ENCODE assay signal across 8 cellular contexts in the genomic region with DNA sequence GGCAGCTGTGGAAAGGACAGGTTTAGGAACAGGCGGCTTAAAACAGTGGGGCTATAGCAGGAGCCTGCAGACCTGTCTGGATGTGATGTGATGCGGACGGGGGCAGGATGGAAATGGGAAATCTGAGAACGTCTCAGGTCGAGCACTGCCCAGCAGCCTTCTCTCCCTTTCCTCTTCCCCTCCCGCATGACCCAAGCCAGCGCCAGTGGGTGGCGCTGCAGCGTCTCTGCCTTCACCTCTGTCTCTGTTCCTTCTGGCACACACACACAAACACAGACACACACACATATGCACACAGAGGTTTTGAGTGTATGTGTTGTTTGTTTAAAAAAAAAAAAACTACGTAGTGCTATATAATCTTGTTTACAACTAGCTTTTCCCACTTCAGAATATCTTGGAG.
DNase-seq lines count a peak whose midpoint lies in the region; ATAC-seq and TF ChIP-seq lines count a peak whose summit lies in the region.

No MANE protein-coding gene starts in this region.

- H3K4me2 ChIP-seq in mesendoderm (ENCODE audit: low read length), result no peak overlapping the region

- H3K36me3 ChIP-seq in body of pancreas (replicated peaks in 1 of 2; ENCODE audit: insufficient read depth in 1 of 2, low read depth in 2 of 2) (no peaks in the 10 kb centered on the region), mesendoderm (ENCODE audit: control insufficient read depth, insufficient read depth, low read length) (no peaks in the 10 kb centered on the region)

- no peak overlapping the region for H4K5ac ChIP-seq in mesendoderm (ENCODE audit: low read length)

- no peak overlapping the region for H2BK15ac ChIP-seq in mesendoderm (replicated peaks; ENCODE audit: low read depth)

- H3K4me3 ChIP-seq in body of pancreas (no peak overlapping the region), mesendoderm (ENCODE audit: low read length) (no peak overlapping the region)

- H2AK5ac ChIP-seq in mesendoderm (ENCODE audit: low read length), result no peak overlapping the region

- WGBS in body of pancreas, 2 donors, result 7 to 18% methylated on average over 9 to 10 of the region's 10 CpGs
- WGBS in mesendoderm (ENCODE audit: extremely low coverage, insufficient coverage, low lambda C conversion rate), result no CpG with 5 or more reads among the region's 10 CpGs

- no peak for TF ChIP-seq POLR2A in body of pancreas (IDR thresholded peaks at IDR 0.05)
- TF ChIP-seq POLR2A in GM18505 (IDR thresholded peaks at IDR 0.05; ENCODE audit: borderline replicate concordance, extremely low read depth, insufficient read depth, insufficient read length), result no peak

- H3K9ac ChIP-seq in mesendoderm (ENCODE audit: low read length), result peak overlapping the region; percentile 20

- DNase-seq in SHP77 (lab: John Stamatoyannopoulos, UW) (peak; percentile 30 to 63), SHP77 treated with DMSO at 0.1 percent for 48 hours (lab: John Stamatoyannopoulos, UW) (no peak), NCI-H128 (lab: John Stamatoyannopoulos, UW; ENCODE audit: unreplicated experiment) (peak; percentile 5), body of pancreas (peak; percentile 37 to 66 (median 50)), mesendoderm (peak; percentile 86), SIG-M5 treated with dmso at 0.1 percent for 504 hours (lab: John Stamatoyannopoulos, UW; ENCODE audit: unreplicated experiment) (no peak), GDM1 (lab: John Stamatoyannopoulos, UW) (no peak)

- no peak overlapping the region for H3K23ac ChIP-seq in mesendoderm (ENCODE audit: low read length)

- peak overlapping the region; percentile 43 for H3K56ac ChIP-seq in mesendoderm (ENCODE audit: low read length)

- intact Hi-C loops in body of pancreas (cut with DNase I), result no loop called here

- no peaks in the 10 kb centered on the region for H3K79me1 ChIP-seq in mesendoderm (ENCODE audit: low read length)

- no peak overlapping the region for H2BK120ac ChIP-seq in mesendoderm (ENCODE audit: low read depth, low read length)

- H3K27ac ChIP-seq in body of pancreas (no peak overlapping the region), mesendoderm (ENCODE audit: low read depth, low read length) (no peak overlapping the region)

- ATAC-seq in body of pancreas (peak; percentile 60), GM18505 (IDR thresholded peaks at IDR 0.05; ENCODE audit: unreplicated experiment) (no peak)

- H3K9me3 ChIP-seq in body of pancreas, result no peaks in the 10 kb centered on the region

- TF ChIP-seq CTCF in body of pancreas (IDR thresholded peaks at IDR 0.05), result peak in 6 of 7 experiments; percentile 17 to 47 (median 41)

- no peaks in the 10 kb centered on the region for H3K79me2 ChIP-seq in mesendoderm (ENCODE audit: control insufficient read depth, insufficient read depth, low read length)

- no peak overlapping the region for H3K4ac ChIP-seq in mesendoderm (ENCODE audit: low read depth, low read length)

- no peak overlapping the region for H4K8ac ChIP-seq in mesendoderm (ENCODE audit: low read depth, low read length)

- H3K27me3 ChIP-seq in body of pancreas, result no peaks in the 10 kb centered on the region
- no peaks in the 10 kb centered on the region for H3K27me3 ChIP-seq in mesendoderm (ENCODE audit: insufficient read depth, low read length, poor library complexity)

- no peak overlapping the region for H3K18ac ChIP-seq in mesendoderm (ENCODE audit: low read length)

- H3K4me1 ChIP-seq in body of pancreas (no peaks in the 10 kb centered on the region), mesendoderm (ENCODE audit: control insufficient read depth, low read depth, low read length) (no peaks in the 10 kb centered on the region)

- no peak overlapping the region for H2BK5ac ChIP-seq in mesendoderm (ENCODE audit: low read length)

Comparison
In these comparisons a context has a peak if more than half of its experiments do, and no peak if none do; other contexts are left out.
1. DNase-seq: peak in SHP77 (2 of 2), NCI-H128 (single experiment), body of pancreas (4 of 4) and mesendoderm (single experiment); none in SHP77 treated with DMSO at 0.1 percent for 48 hours (single experiment), SIG-M5 treated with dmso at 0.1 percent for 504 hours (single experiment) and GDM1 (single experiment).